Comparison of ENCODE assay signal across 11 cellular contexts in the genomic region with DNA sequence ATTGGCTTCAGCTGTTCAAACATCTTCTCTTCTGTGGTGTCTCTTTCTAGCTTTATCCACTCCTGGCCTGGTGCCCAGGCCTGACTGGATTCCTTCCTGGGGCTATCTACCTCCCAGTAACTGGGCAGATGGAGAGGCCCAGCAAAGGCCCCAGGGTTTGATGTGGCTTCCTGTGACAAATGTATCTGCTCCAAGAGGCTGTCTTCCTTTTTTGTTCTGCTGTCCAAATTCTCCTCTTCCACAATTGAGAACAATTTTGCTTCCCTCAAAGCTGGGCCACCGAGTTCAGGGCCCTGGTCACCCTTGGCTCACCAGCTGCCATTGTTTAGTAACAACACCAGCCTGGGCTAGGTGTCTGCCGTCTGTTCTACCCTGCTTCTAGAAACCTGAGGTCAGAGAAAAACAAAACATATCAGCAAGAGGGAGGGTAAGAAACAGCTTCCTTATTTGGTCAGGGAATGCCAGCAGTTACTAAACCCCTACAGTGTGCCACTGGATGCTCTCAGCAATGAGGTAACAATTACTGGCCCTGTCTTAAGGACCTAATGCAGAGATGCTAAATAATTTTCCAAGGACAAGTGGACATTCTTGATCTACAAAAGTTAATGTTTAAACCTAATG. TPM values are rescaled to one million over a fixed set of nuclear protein-coding genes. Genes with fewer than 3 reads are reported as not detected.
DNase-seq lines count a peak whose midpoint lies in the region; ATAC-seq and TF ChIP-seq lines count a peak whose summit lies in the region.
"Had no signal": no experiment of that assay in that cellular context is flagged by ENCODE, and none has a peak within 500 bp of the region (broad histone marks: within the 10 kb centered on the region; RNA-seq: fewer than 3 reads in every experiment).

No MANE protein-coding gene starts in this region.

- H3K27me3 ChIP-seq in KMS-11 (ENCODE audit: insufficient read depth, low read depth) (no peaks in the 10 kb centered on the region), smooth muscle cell (ENCODE audit: low read depth) (no peaks in the 10 kb centered on the region), transverse colon (no peaks in the 10 kb centered on the region)

- intact Hi-C loops in transverse colon (cut with DNase I; ENCODE audit: low total_unique reads): no loop called here

- H3K9ac ChIP-seq in KMS-11: no peak overlapping the region
- no peak overlapping the region for H3K9ac ChIP-seq in smooth muscle cell (ENCODE audit: low read depth)
- H3K9ac ChIP-seq: parathyroid adenoma had no signal

- no peak for ATAC-seq in GM21381 (IDR thresholded peaks at IDR 0.05; ENCODE audit: unreplicated experiment)

- peak; percentile 20 for DNase-seq in DMS153 (lab: John Stamatoyannopoulos, UW)
- no peak for DNase-seq in DMS153 treated with DMSO at 0.1 percent for 48 hours (lab: John Stamatoyannopoulos, UW; ENCODE audit: unreplicated experiment)
- peak; percentile 2 for DNase-seq in astrocyte of the spinal cord (ENCODE audit: low read depth, low spot score)
- no peak for DNase-seq in mesothelial cell of epicardium (ENCODE audit: low spot score in 2 of 2, unreplicated experiment in 2 of 2)
- no peak for DNase-seq in smooth muscle cell (lab: John Stamatoyannopoulos, UW; ENCODE audit: unreplicated experiment)
- DNase-seq in transverse colon: no peak

- H3K27ac ChIP-seq in KMS-11 (no peak overlapping the region), smooth muscle cell (ENCODE audit: low read depth) (no peak overlapping the region), transverse colon (no peak overlapping the region)
- H3K27ac ChIP-seq: 22Rv1, parathyroid adenoma had no signal

- no peaks in the 10 kb centered on the region for H3K36me3 Mint-ChIP-seq in mesothelial cell of epicardium

- H2AFZ ChIP-seq in KMS-11 (ENCODE audit: low read depth) (0 out of 2 replicates have a peak overlapping the region, but pooled peaks have one; percentile 38), smooth muscle cell (ENCODE audit: low read depth) (no peak overlapping the region)
- H2AFZ ChIP-seq: parathyroid adenoma had no signal

- H3K9me3 ChIP-seq in smooth muscle cell (replicated peaks; ENCODE audit: low read depth) (no peaks in the 10 kb centered on the region), transverse colon (no peaks in the 10 kb centered on the region)

- H4K20me1 ChIP-seq in KMS-11 (ENCODE audit: insufficient read depth) (no peaks in the 10 kb centered on the region), smooth muscle cell (ENCODE audit: low read depth) (no peaks in the 10 kb centered on the region)

- TF ChIP-seq POLR2A in transverse colon (IDR thresholded peaks at IDR 0.05): no peak

- no peaks in the 10 kb centered on the region for H3K36me3 ChIP-seq in KMS-11 (ENCODE audit: insufficient read depth)
- no peaks in the 10 kb centered on the region for H3K36me3 ChIP-seq in smooth muscle cell (ENCODE audit: low read depth)
- H3K36me3 ChIP-seq in transverse colon: no peaks in the 10 kb centered on the region

- no peak overlapping the region for H3K4me3 Mint-ChIP-seq in mesothelial cell of epicardium

- H3K4me3 ChIP-seq in KMS-11 (IDR thresholded peaks at IDR 0.05; ENCODE audit: insufficient read depth, low read depth, low read length): no peak overlapping the region
- H3K4me3 ChIP-seq in astrocyte of the spinal cord (ENCODE audit: low read depth, low read length): no peak overlapping the region
- no peak overlapping the region for H3K4me3 ChIP-seq in smooth muscle cell
- H3K4me3 ChIP-seq in transverse colon: no peak overlapping the region

- no peaks in the 10 kb centered on the region for H3F3A ChIP-seq in smooth muscle cell (ENCODE audit: low read depth)

- TF ChIP-seq EP300 in transverse colon (IDR thresholded peaks at IDR 0.05; ENCODE audit: low read depth): no peak

- H3K4me1 ChIP-seq in KMS-11 (ENCODE audit: low read depth, poor library complexity, severe bottlenecking): peaks cover 10% of the 10 kb centered on the region
- no peaks in the 10 kb centered on the region for H3K4me1 ChIP-seq in smooth muscle cell (ENCODE audit: low read depth)
- no peaks in the 10 kb centered on the region for H3K4me1 ChIP-seq in transverse colon
- H3K4me1 ChIP-seq: parathyroid adenoma had no signal

- H3K4me1 Mint-ChIP-seq in mesothelial cell of epicardium: peaks cover 7% of the 10 kb centered on the region

- TF ChIP-seq CTCF in KMS-11 (conservative IDR thresholded peaks at IDR 0.05; ENCODE audit: low read depth, low read length) (no peak), astrocyte of the spinal cord (IDR thresholded peaks at IDR 0.05; ENCODE audit: low read depth, low read length) (no peak), mesothelial cell of epicardium (IDR thresholded peaks at IDR 0.05; ENCODE audit: unreplicated experiment) (no peak), smooth muscle cell (IDR thresholded peaks at IDR 0.05; ENCODE audit: borderline replicate concordance, insufficient read depth, poor library complexity, severe bottlenecking) (no peak), transverse colon (IDR thresholded peaks at IDR 0.05) (no peak)

- no peaks in the 10 kb centered on the region for H3K27me3 Mint-ChIP-seq in mesothelial cell of epicardium (ENCODE audit: low read depth)

- H3K79me2 ChIP-seq in KMS-11 (ENCODE audit: insufficient read depth, low read depth): no peaks in the 10 kb centered on the region
- no peaks in the 10 kb centered on the region for H3K79me2 ChIP-seq in smooth muscle cell (ENCODE audit: low read depth)
- H3K79me2 ChIP-seq: parathyroid adenoma had no signal

- no peaks in the 10 kb centered on the region for H3K9me3 Mint-ChIP-seq in mesothelial cell of epicardium

- WGBS in smooth muscle cell (ENCODE audit: low lambda C conversion rate): 49% methylated on average over 2 of the region's 2 CpGs
- WGBS in transverse colon (ENCODE audit: low coverage in 1 of 2), 2 donors: 25 to 33% methylated on average over 1 to 2 of the region's 2 CpGs

- in situ Hi-C loops in astrocyte of the spinal cord (cut with HindIII; ENCODE audit: low sequenced_read_pairs) (no loop called here), transverse colon (cut with MboI; ENCODE audit: low pct_ligation_motif_present in 1 of 4, low pct_unique_long_range_greater_than_20kb in 1 of 4, low sequenced_read_pairs in 3 of 4) (no loop called here)

- peak overlapping the region; percentile 29; the same call in 1 of the 2 replicates for H3K4me2 ChIP-seq in KMS-11
- no peak overlapping the region for H3K4me2 ChIP-seq in smooth muscle cell

- peak overlapping the region; percentile 80 for H3K27ac Mint-ChIP-seq in mesothelial cell of epicardium

RNA-seq across cellular contexts. Expression of a gene that starts 3.9 kb away (rescaled TPM):
- total RNA-seq in mesothelial cell of epicardium: 0.11 TPM in 2 of 3 replicates, not detected in the other
- not detected in 2 replicates for total RNA-seq in smooth muscle cell
- 0.38 TPM in 1 of 2 replicates, not detected in the other for polyA plus RNA-seq in smooth muscle cell
- total RNA-seq in transverse colon: under 1 TPM in 1 of 4 donors, not detected in 3; 0.27 TPM
- total RNA-seq: NCI-H460 had no signal

RNA-seq across cellular contexts. Expression of a gene that starts 20.2 kb away (rescaled TPM):
- total RNA-seq in mesothelial cell of epicardium (0.65 to 1.4 TPM (median 0.82 TPM) in 3 replicates), smooth muscle cell (not detected in 2 replicates), transverse colon (not detected)
- not detected in 2 replicates for polyA plus RNA-seq in smooth muscle cell
- total RNA-seq: NCI-H460 had no signal

RNA-seq across cellular contexts. Expression of a gene that starts 44.1 kb away (rescaled TPM):
- total RNA-seq in mesothelial cell of epicardium (130 to 138 TPM (median 134 TPM) in 3 replicates), smooth muscle cell (26.0 and 43.9 TPM in 2 replicates), transverse colon (10 to 100 TPM; 11.5 to 40.4 (median 30.5) TPM)
- polyA plus RNA-seq in smooth muscle cell: 13.2 and 24.0 TPM in 2 replicates

RNA-seq across cellular contexts. Expression of a gene that starts 46.1 kb away (rescaled TPM):
- total RNA-seq in mesothelial cell of epicardium: 2.0 to 2.5 TPM (median 2.1 TPM) in 3 replicates
- total RNA-seq in smooth muscle cell: 2.7 and 6.9 TPM in 2 replicates
- polyA plus RNA-seq in smooth muscle cell: 5.6 and 7.0 TPM in 2 replicates
- total RNA-seq in transverse colon: 100 to 1,000 TPM in 3 of 4 donors, 10 to 100 TPM in 1; 90.4 to 500 (median 306) TPM

Comparison
In these comparisons a context has a peak if more than half of its experiments do, and no peak if none do; other contexts are left out.
1. DNase-seq: peak in DMS153 (single experiment) and astrocyte of the spinal cord (single experiment); none in DMS153 treated with DMSO at 0.1 percent for 48 hours (single experiment), mesothelial cell of epicardium (0 of 2), smooth muscle cell (single experiment) and transverse colon (single experiment).